19 cellular contexts compared by ENCODE assay signal in the genomic region with DNA sequence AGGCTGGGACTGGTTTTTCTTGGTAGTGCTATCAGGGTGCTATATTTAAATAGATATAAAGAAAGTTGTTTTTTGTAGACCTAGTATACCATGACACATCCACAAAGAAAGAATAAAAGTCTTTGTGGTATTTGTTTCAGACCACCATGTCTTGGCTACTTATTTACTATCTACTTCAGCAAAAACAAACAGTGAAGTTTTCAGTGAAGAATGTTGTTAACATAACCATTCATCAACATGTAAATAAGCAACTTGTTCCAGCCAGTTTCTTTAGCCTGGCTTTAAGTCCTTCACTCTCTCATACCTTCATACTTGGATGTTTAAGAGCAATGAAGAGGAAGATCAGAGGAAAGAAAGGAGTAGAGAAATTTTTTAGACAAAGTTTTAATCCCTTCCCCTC.
"Had no signal": no experiment of that assay in that cellular context is flagged by ENCODE, and none has a peak within 500 bp of the region (broad histone marks: within the 10 kb centered on the region; RNA-seq: fewer than 3 reads in every experiment).

No MANE protein-coding gene starts in this region.

- H3K4me3 ChIP-seq: hepatocyte, lung, psoas muscle, sigmoid colon, transverse colon had no signal

- H3K79me2 ChIP-seq: hepatocyte had no signal

- H3K36me3 Mint-ChIP-seq: immature natural killer cell; stimulated activated naive B cell treated with anti-CD40 and anti-IgM and Interleukin-4, amounts not matched to agents 10 μg/mL and 1 μg/mL and 100 μg/mL, for 72 hours; T-cell had no signal

- ATAC-seq: activated CD8-positive, alpha-beta T cell treated with anti-CD3 and anti-CD28 coated beads for 36 hours; left cardiac atrium; natural killer cell treated with Interleukin-12 subunit alpha and Interleukin-12 subunit beta and Interleukin-15 and Interleukin-18, amount 100 ng/mL, for 72 hours; psoas muscle; stimulated activated naive B cell treated with anti-CD40 and anti-IgM and Interleukin-4, amounts not matched to agents 10 μg/mL and 1 μg/mL and 100 μg/mL, for 72 hours; T-cell had no signal

- DNase-seq: activated CD4-positive, alpha-beta T cell treated with anti-CD3 and anti-CD28 coated beads for 4 hours; activated CD8-positive, alpha-beta memory T cell treated with anti-CD3 and anti-CD28 coated beads, Interleukin-2, amount 50 U/mL, for 48 hours; activated CD8-positive, alpha-beta T cell treated with anti-CD3 and anti-CD28 coated beads for 36 hours; activated naive CD4-positive, alpha-beta T cell treated with Interleukin-2 at 50 U/mL for 16 hours; effector CD4-positive, alpha-beta T cell; immature natural killer cell; left cardiac atrium; psoas muscle; sigmoid colon; stimulated activated CD4-positive, alpha-beta T cell treated with anti-CD3 and anti-CD28 coated beads, Interleukin-2, amount 100 ng/mL, for 24 hours; stimulated activated naive B cell treated with anti-CD40 and anti-IgM and Interleukin-4, amounts not matched to agents 10 μg/mL and 1 μg/mL and 100 μg/mL, for 72 hours; substantia nigra; T-cell; transverse colon; WERI-Rb-1 had no signal

- H3K27me3 ChIP-seq: hepatocyte, sigmoid colon, transverse colon had no signal

- H3K36me3 ChIP-seq: sigmoid colon, transverse colon, WERI-Rb-1 had no signal

- H3K4me2 ChIP-seq: hepatocyte had no signal

- H3K9me3 ChIP-seq: psoas muscle, sigmoid colon, transverse colon had no signal

- H3K4me1 ChIP-seq: psoas muscle, sigmoid colon, transverse colon had no signal

- H2AFZ ChIP-seq: hepatocyte had no signal

- H3K27ac Mint-ChIP-seq: activated CD8-positive, alpha-beta T cell treated with anti-CD3 and anti-CD28 coated beads for 36 hours; activated T-helper 1 cell treated with anti-CD3 and anti-CD28 coated beads, Interleukin-12 subunit alpha, Interleukin-12 subunit beta, Interleukin-2, Interleukin-4 antibody, amounts not matched to agents 30 ng/mL and 10 ng/mL and 1 ng/mL, durations not matched to agents 14 hours and 24 hours and 36 hours; immature natural killer cell; natural killer cell treated with Interleukin-12 subunit alpha and Interleukin-12 subunit beta and Interleukin-15 and Interleukin-18, amount 100 ng/mL, for 72 hours; stimulated activated naive B cell treated with anti-CD40 and anti-IgM and Interleukin-4, amounts not matched to agents 10 μg/mL and 1 μg/mL and 100 μg/mL, for 72 hours; T-cell had no signal

- H3K27ac ChIP-seq: hepatocyte, psoas muscle, sigmoid colon, transverse colon, WERI-Rb-1 had no signal
